In genomic region chr16:58264961-58265479, GRCh38 we compare ENCODE assay signal across 1 cellular context.
TF ChIP-seq lines count a peak whose summit lies in the region.

No MANE protein-coding gene starts in this region.

TF ChIP-seq in K562, 482 proteins besides CTCF, POLR2A, EP300 and RAD21 (continued from another document and continues in another):
- TF ChIP-seq ZNF639 (CRISPR knock-in tag; conservative IDR thresholded peaks at IDR 0.05 in 1 of 2, IDR thresholded peaks at IDR 0.05 in 1 of 2), result peak in 1 of 2 experiments; percentile 75; a peak in 2 of 4 replicates
- TF ChIP-seq SIN3A (IDR thresholded peaks at IDR 0.05; ENCODE audit: borderline replicate concordance in 2 of 2, control insufficient read depth in 1 of 2, low read depth in 2 of 2, low read length in 2 of 2), result peak in 1 of 2 experiments; percentile 21; a peak in 1 of 4 replicates
- TF ChIP-seq TAF9B (IDR thresholded peaks at IDR 0.05; ENCODE audit: partially characterized antibody), result peak; percentile 26
- TF ChIP-seq NR4A1 (CRISPR knock-in tag; IDR thresholded peaks at IDR 0.05), result no peak
- peak; percentile 90 for TF ChIP-seq NR4A1 (tag; IDR thresholded peaks at IDR 0.05)
- TF ChIP-seq ZBTB11 (CRISPR knock-in tag; IDR thresholded peaks at IDR 0.05), result peak in 1 of 3 experiments; percentile 70; a peak in 1 of 6 replicates
- no peak for TF ChIP-seq ELF1 (tag; IDR thresholded peaks at IDR 0.05)
- no peak; the same call in 1 of the 2 replicates for TF ChIP-seq ILK (tag; IDR thresholded peaks at IDR 0.05; ENCODE audit: borderline replicate concordance, low read depth)
- TF ChIP-seq FOSL1 (tag; conservative IDR thresholded peaks at IDR 0.05), result peak; percentile 96
- 0 out of 4 replicates have a peak, but pooled peaks of 1 of the 2 experiments have one; percentile 21 for TF ChIP-seq FOXA3 (CRISPR knock-in tag; conservative IDR thresholded peaks at IDR 0.05 in 1 of 2, IDR thresholded peaks at IDR 0.05 in 1 of 2)
- no peak; the same call in 1 of the 2 replicates for TF ChIP-seq SMARCE1 (IDR thresholded peaks at IDR 0.05)
- TF ChIP-seq E4F1 (CRISPR knock-in tag; IDR thresholded peaks at IDR 0.05; ENCODE audit: borderline replicate concordance), result no peak; the same call in 1 of the 2 replicates
- TF ChIP-seq ZNF239 (CRISPR knock-in tag; IDR thresholded peaks at IDR 0.05), result 0 out of 2 replicates have a peak, but pooled peaks have one; percentile 30
- TF ChIP-seq, protein P1, sequence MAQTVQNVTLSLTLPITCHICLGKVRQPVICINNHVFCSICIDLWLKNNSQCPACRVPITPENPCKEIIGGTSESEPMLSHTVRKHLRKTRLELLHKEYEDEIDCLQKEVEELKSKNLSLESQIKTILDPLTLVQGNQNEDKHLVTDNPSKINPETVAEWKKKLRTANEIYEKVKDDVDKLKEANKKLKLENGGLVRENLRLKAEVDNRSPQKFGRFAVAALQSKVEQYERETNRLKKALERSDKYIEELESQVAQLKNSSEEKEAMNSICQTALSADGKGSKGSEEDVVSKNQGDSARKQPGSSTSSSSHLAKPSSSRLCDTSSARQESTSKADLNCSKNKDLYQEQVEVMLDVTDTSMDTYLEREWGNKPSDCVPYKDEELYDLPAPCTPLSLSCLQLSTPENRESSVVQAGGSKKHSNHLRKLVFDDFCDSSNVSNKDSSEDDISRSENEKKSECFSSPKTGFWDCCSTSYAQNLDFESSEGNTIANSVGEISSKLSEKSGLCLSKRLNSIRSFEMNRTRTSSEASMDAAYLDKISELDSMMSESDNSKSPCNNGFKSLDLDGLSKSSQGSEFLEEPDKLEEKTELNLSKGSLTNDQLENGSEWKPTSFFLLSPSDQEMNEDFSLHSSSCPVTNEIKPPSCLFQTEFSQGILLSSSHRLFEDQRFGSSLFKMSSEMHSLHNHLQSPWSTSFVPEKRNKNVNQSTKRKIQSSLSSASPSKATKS (CRISPR knock-in tag; IDR thresholded peaks at IDR 0.05), result no peak; the same call in none of the 2 replicates
- no peak for TF ChIP-seq EWSR1 (IDR thresholded peaks at IDR 0.05; ENCODE audit: borderline replicate concordance, low read depth, partially characterized antibody)
- no peak for TF ChIP-seq NONO (IDR thresholded peaks at IDR 0.05; ENCODE audit: low read depth in 2 of 2, low read length in 1 of 2)
- TF ChIP-seq ZBTB8A (IDR thresholded peaks at IDR 0.05; ENCODE audit: partially characterized antibody), result no peak
- peak; percentile 66; the same call in 1 of the 2 replicates for TF ChIP-seq PTRF (tag; IDR thresholded peaks at IDR 0.05)
- TF ChIP-seq MED1 (CRISPR knock-in tag; IDR thresholded peaks at IDR 0.05; ENCODE audit: borderline replicate concordance), result no peak
- no peak for TF ChIP-seq SRSF1 (IDR thresholded peaks at IDR 0.05; ENCODE audit: low read depth, low read length)
- no peak for TF ChIP-seq ZMIZ1 (IDR thresholded peaks at IDR 0.05; ENCODE audit: low read depth in 2 of 2, low read length in 2 of 2)
- TF ChIP-seq ZNF175 (CRISPR knock-in tag; IDR thresholded peaks at IDR 0.05; ENCODE audit: low read depth), result peak; percentile 86
- TF ChIP-seq HSF4 (CRISPR knock-in tag; IDR thresholded peaks at IDR 0.05; ENCODE audit: borderline replicate concordance), result 0 out of 2 replicates have a peak, but pooled peaks have one; percentile 76
- TF ChIP-seq DMBX1 (CRISPR knock-in tag; IDR thresholded peaks at IDR 0.05; ENCODE audit: borderline replicate concordance), result peak; percentile 86; the same call in 1 of the 2 replicates
- TF ChIP-seq, protein P2, sequence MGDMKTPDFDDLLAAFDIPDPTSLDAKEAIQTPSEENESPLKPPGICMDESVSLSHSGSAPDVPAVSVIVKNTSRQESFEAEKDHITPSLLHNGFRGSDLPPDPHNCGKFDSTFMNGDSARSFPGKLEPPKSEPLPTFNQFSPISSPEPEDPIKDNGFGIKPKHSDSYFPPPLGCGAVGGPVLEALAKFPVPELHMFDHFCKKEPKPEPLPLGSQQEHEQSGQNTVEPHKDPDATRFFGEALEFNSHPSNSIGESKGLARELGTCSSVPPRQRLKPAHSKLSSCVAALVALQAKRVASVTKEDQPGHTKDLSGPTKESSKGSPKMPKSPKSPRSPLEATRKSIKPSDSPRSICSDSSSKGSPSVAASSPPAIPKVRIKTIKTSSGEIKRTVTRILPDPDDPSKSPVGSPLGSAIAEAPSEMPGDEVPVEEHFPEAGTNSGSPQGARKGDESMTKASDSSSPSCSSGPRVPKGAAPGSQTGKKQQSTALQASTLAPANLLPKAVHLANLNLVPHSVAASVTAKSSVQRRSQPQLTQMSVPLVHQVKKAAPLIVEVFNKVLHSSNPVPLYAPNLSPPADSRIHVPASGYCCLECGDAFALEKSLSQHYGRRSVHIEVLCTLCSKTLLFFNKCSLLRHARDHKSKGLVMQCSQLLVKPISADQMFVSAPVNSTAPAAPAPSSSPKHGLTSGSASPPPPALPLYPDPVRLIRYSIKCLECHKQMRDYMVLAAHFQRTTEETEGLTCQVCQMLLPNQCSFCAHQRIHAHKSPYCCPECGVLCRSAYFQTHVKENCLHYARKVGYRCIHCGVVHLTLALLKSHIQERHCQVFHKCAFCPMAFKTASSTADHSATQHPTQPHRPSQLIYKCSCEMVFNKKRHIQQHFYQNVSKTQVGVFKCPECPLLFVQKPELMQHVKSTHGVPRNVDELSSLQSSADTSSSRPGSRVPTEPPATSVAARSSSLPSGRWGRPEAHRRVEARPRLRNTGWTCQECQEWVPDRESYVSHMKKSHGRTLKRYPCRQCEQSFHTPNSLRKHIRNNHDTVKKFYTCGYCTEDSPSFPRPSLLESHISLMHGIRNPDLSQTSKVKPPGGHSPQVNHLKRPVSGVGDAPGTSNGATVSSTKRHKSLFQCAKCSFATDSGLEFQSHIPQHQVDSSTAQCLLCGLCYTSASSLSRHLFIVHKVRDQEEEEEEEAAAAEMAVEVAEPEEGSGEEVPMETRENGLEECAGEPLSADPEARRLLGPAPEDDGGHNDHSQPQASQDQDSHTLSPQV (IDR thresholded peaks at IDR 0.05), result peak; percentile 94
- TF ChIP-seq PTTG1 (tag; IDR thresholded peaks at IDR 0.05; ENCODE audit: low read depth), result peak; percentile 64; the same call in 1 of the 2 replicates
- TF ChIP-seq ETV6 (IDR thresholded peaks at IDR 0.05; ENCODE audit: borderline replicate concordance in 1 of 2, low read depth in 2 of 2, low read length in 1 of 2), result no peak
- no peak for TF ChIP-seq ETV6 (CRISPR knock-in tag; IDR thresholded peaks at IDR 0.05; ENCODE audit: borderline replicate concordance)
- TF ChIP-seq TOE1 (IDR thresholded peaks at IDR 0.05; ENCODE audit: borderline replicate concordance), result peak; percentile 21; the same call in 1 of the 2 replicates
- TF ChIP-seq TOE1 (CRISPR knock-in tag; IDR thresholded peaks at IDR 0.05; ENCODE audit: borderline replicate concordance, low read depth), result no peak
- no peak for TF ChIP-seq E2F3 (CRISPR knock-in tag; IDR thresholded peaks at IDR 0.05)
- TF ChIP-seq ILF3 (IDR thresholded peaks at IDR 0.05; ENCODE audit: borderline replicate concordance), result 0 out of 2 replicates have a peak, but pooled peaks have one; percentile 56
- no peak for TF ChIP-seq TSHZ1 (CRISPR knock-in tag; IDR thresholded peaks at IDR 0.05)
- TF ChIP-seq SREBF2 (CRISPR knock-in tag; IDR thresholded peaks at IDR 0.05), result no peak
